ENCODE assay signal across 28 cellular contexts in genomic region chr10:120414946-120415345, GRCh38. TPM values are rescaled to one million over a fixed set of nuclear protein-coding genes. Genes with fewer than 3 reads are reported as not detected.
"Had no signal": no experiment of that assay in that cellular context is flagged by ENCODE, and none has a peak within 500 bp of the region (broad histone marks: within the 10 kb centered on the region; RNA-seq: fewer than 3 reads in every experiment).

No MANE protein-coding gene starts in this region.

- DNase-seq: activated B cell treated with CpG ODN at 0.5 μM for 24 hours; activated CD4-positive, alpha-beta memory T cell treated with anti-CD3 and anti-CD28 coated beads for 36 hours; activated CD4-positive, alpha-beta T cell treated with anti-CD3 and anti-CD28 coated beads for 1 hour; activated CD4-positive, alpha-beta T cell treated with anti-CD3 and anti-CD28 coated beads, Interleukin-2, amount 10 ng/mL, durations not matched to agents 7 days and 5 days; activated CD8-positive, alpha-beta memory T cell treated with anti-CD3 and anti-CD28 coated beads for 24 hours; activated effector memory CD4-positive, alpha-beta T cell treated with anti-CD3 and anti-CD28 coated beads, Interleukin-2, amount 50 U/mL, for 16 hours; activated naive CD4-positive, alpha-beta T cell treated with Interleukin-2 at 50 U/mL for 16 hours; activated T-cell treated with anti-CD3 and anti-CD28 coated beads, Interleukin-2, amount 50 U/mL, for 4 hours; caudate nucleus; KG1; NCI-H1092; NCI-H1417; NCI-H1930; NCI-H2171; NCI-H345; NCI-H510A; NCI-H526 treated with DMSO at 0.1 percent for 48 hours; NCI-H82; OCI-M1; Right ventricle myocardium superior; T-helper 17 cell; T-helper 9 cell had no signal

- ATAC-seq: activated naive CD4-positive, alpha-beta T cell treated with anti-CD3 and anti-CD28 coated beads, Interleukin-2, amount 50 U/mL, for 72 hours; activated T-cell treated with anti-CD3 and anti-CD28 coated beads, Interleukin-2, amount 50 U/mL, for 4 hours; Panc1; T-helper 17 cell had no signal

- H3K9me3 Mint-ChIP-seq: activated CD4-positive, alpha-beta memory T cell treated with anti-CD3 and anti-CD28 coated beads for 36 hours; activated CD4-positive, alpha-beta T cell treated with anti-CD3 and anti-CD28 coated beads, Interleukin-2, amount 10 ng/mL, durations not matched to agents 7 days and 5 days; activated T-cell treated with anti-CD3 and anti-CD28 coated beads, Interleukin-2, amount 50 U/mL, for 4 hours had no signal

- H3K36me3 ChIP-seq: breast epithelium, SJSA1 had no signal

- H3K9me3 ChIP-seq: breast epithelium, SJSA1 had no signal

- H3K36me3 Mint-ChIP-seq: activated CD4-positive, alpha-beta memory T cell treated with anti-CD3 and anti-CD28 coated beads for 36 hours; activated naive CD4-positive, alpha-beta T cell treated with anti-CD3 and anti-CD28 coated beads, Interleukin-2, amount 50 U/mL, for 72 hours; IgD-negative memory B cell had no signal

- H3K4me1 Mint-ChIP-seq: activated B cell treated with CpG ODN at 0.5 μM for 24 hours; activated CD4-positive, alpha-beta T cell treated with anti-CD3 and anti-CD28 coated beads, Interleukin-2, amount 10 ng/mL, durations not matched to agents 7 days and 5 days; IgD-negative memory B cell had no signal

- H3K4me1 ChIP-seq: breast epithelium had no signal

- H3K27me3 ChIP-seq: breast epithelium, SJSA1 had no signal

- H3K27ac Mint-ChIP-seq: activated B cell treated with CpG ODN at 0.5 μM for 24 hours; activated CD4-positive, alpha-beta memory T cell treated with anti-CD3 and anti-CD28 coated beads for 36 hours; activated CD4-positive, alpha-beta T cell treated with anti-CD3 and anti-CD28 coated beads, Interleukin-2, amount 10 ng/mL, durations not matched to agents 7 days and 5 days; activated naive CD4-positive, alpha-beta T cell treated with anti-CD3 and anti-CD28 coated beads, Interleukin-2, amount 50 U/mL, for 72 hours; T-helper 17 cell had no signal

- H3K4me3 ChIP-seq: breast epithelium, SJSA1 had no signal

- H3K27ac ChIP-seq: breast epithelium, RWPE1 had no signal

- H3K27me3 Mint-ChIP-seq: activated CD4-positive, alpha-beta T cell treated with anti-CD3 and anti-CD28 coated beads, Interleukin-2, amount 10 ng/mL, durations not matched to agents 7 days and 5 days had no signal

- H3K4me3 Mint-ChIP-seq: activated B cell treated with CpG ODN at 0.5 μM for 24 hours; activated CD4-positive, alpha-beta memory T cell treated with anti-CD3 and anti-CD28 coated beads for 36 hours; activated CD4-positive, alpha-beta T cell treated with anti-CD3 and anti-CD28 coated beads, Interleukin-2, amount 10 ng/mL, durations not matched to agents 7 days and 5 days; activated T-cell treated with anti-CD3 and anti-CD28 coated beads, Interleukin-2, amount 50 U/mL, for 4 hours; IgD-negative memory B cell; T-helper 17 cell had no signal

RNA-seq across cellular contexts. Expression of gene PLPP4, which starts 42.1 kb away (rescaled TPM):
- total RNA-seq: activated B cell treated with CpG ODN at 0.5 μM for 24 hours; activated CD4-positive, alpha-beta memory T cell treated with anti-CD3 and anti-CD28 coated beads for 36 hours; activated CD4-positive, alpha-beta T cell treated with anti-CD3 and anti-CD28 coated beads, Interleukin-2, amount 10 ng/mL, durations not matched to agents 7 days and 5 days; activated naive CD4-positive, alpha-beta T cell treated with anti-CD3 and anti-CD28 coated beads, Interleukin-2, amount 50 U/mL, for 72 hours; activated T-cell treated with anti-CD3 and anti-CD28 coated beads, Interleukin-2, amount 50 U/mL, for 4 hours; breast epithelium; Right ventricle myocardium superior; T-helper 17 cell had no signal
- polyA plus RNA-seq: IgD-negative memory B cell had no signal
